Comparison of ENCODE assay signal across 9 cellular contexts in genomic region chr3:11367116-11367781, GRCh38.
DNase-seq lines count a peak whose midpoint lies in the region; ATAC-seq and TF ChIP-seq lines count a peak whose summit lies in the region.
"Had no signal": no experiment of that assay in that cellular context is flagged by ENCODE, and none has a peak within 500 bp of the region (broad histone marks: within the 10 kb centered on the region; RNA-seq: fewer than 3 reads in every experiment).

No MANE protein-coding gene starts in this region.

- H3K27me3 ChIP-seq in IMR-90 (ENCODE audit: control insufficient read depth, insufficient read depth, low read length) (no peaks in the 10 kb centered on the region), left lung (no peaks in the 10 kb centered on the region)

- TF ChIP-seq CTCF in IMR-90 (conservative IDR thresholded peaks at IDR 0.05; ENCODE audit: low read depth, low read length), result no peak
- no peak for TF ChIP-seq CTCF in choroid plexus epithelial cell (conservative IDR thresholded peaks at IDR 0.05; ENCODE audit: low read depth, low read length)
- no peak for TF ChIP-seq CTCF in left lung (IDR thresholded peaks at IDR 0.05)
- TF ChIP-seq CTCF in natural killer cell (IDR thresholded peaks at IDR 0.05), result no peak

- H3K4me1 ChIP-seq in IMR-90 (ENCODE audit: control insufficient read depth, insufficient read depth, low read length), result peaks cover 13% of the 10 kb centered on the region
- H3K4me1 ChIP-seq in left lung, result peaks cover 7 to 26% of the 10 kb centered on the region in 2 donors

- H2BK15ac ChIP-seq in IMR-90 (ENCODE audit: low read depth, low read length), result 0 out of 3 replicates have a peak overlapping the region, but pooled peaks have one; percentile 2

- H2BK20ac ChIP-seq in IMR-90 (ENCODE audit: low read depth, low read length), result peak overlapping the region; percentile 35; the same call in 1 of the 2 replicates

- H3K27me3 Mint-ChIP-seq in natural killer cell (ENCODE audit: low read depth in 2 of 2), result no peaks in the 10 kb centered on the region
- H3K27me3 Mint-ChIP-seq: activated CD4-positive, alpha-beta T cell treated with anti-CD3 and anti-CD28 coated beads, Interleukin-2, amount 10 ng/mL, durations not matched to agents 24 days and 14 days had no signal

- H4K5ac ChIP-seq in IMR-90 (ENCODE audit: low read depth, low read length), result peak overlapping the region; percentile 92

- in situ Hi-C loops in IMR-90 (cut with MboI; ENCODE audit: low sequenced_read_pairs), result no loop called here

- no peaks in the 10 kb centered on the region for H3K9me3 Mint-ChIP-seq in natural killer cell
- H3K9me3 Mint-ChIP-seq: activated CD4-positive, alpha-beta T cell treated with anti-CD3 and anti-CD28 coated beads, Interleukin-2, amount 10 ng/mL, durations not matched to agents 24 days and 14 days had no signal

- DNase-seq in IMR-90 (peak; percentile 73), choroid plexus epithelial cell (ENCODE audit: low read depth) (peak; percentile 89), left lung (peak in 1 of 2 donors; percentile 50), stromal cell of bone marrow (ENCODE audit: low read depth) (peak; percentile 70), NCI-H146 (lab: John Stamatoyannopoulos, UW) (no peak), natural killer cell (no peak), kidney glomerular epithelial cell (lab: John Stamatoyannopoulos, UW) (no peak)
- DNase-seq: activated CD4-positive, alpha-beta T cell treated with anti-CD3 and anti-CD28 coated beads, Interleukin-2, amount 10 ng/mL, durations not matched to agents 24 days and 14 days had no signal

- H3K4me2 ChIP-seq in IMR-90 (ENCODE audit: low read depth, low read length), result no peak overlapping the region

- WGBS in IMR-90 (ENCODE audit: extremely low coverage in 2 of 2, insufficient read length in 1 of 2), 2 experiments, result no CpG with 5 or more reads among the region's 2 CpGs

- H2BK120ac ChIP-seq in IMR-90 (ENCODE audit: low read depth, low read length), result peak overlapping the region; percentile 35

- H3K4me3 ChIP-seq in IMR-90 (ENCODE audit: insufficient read depth, low read depth, low read length), result no peak overlapping the region
- no peak overlapping the region for H3K4me3 ChIP-seq in choroid plexus epithelial cell (ENCODE audit: low read depth, low read length)
- H3K4me3 ChIP-seq in left lung, result no peak overlapping the region

- BruUV-seq in IMR-90 (replicated peaks; lab: Mats Ljungman, UMichigan), result no TSS peak

- H3K14ac ChIP-seq in IMR-90 (replicated peaks; ENCODE audit: low read depth, low read length), result peak overlapping the region; percentile 18; the same call in 1 of the 2 replicates

- H3K4ac ChIP-seq in IMR-90 (ENCODE audit: low read depth, low read length), result peak overlapping the region; percentile 29

- H3K23ac ChIP-seq in IMR-90 (ENCODE audit: low read depth, low read length), result peak overlapping the region; percentile 39; the same call in 1 of the 2 replicates

- peaks cover 29% of the 10 kb centered on the region for H3K36me3 Mint-ChIP-seq in natural killer cell

- H3K27ac ChIP-seq in IMR-90 (ENCODE audit: insufficient read depth, low read length) (peak overlapping the region; percentile 76; the same call in 1 of the 2 replicates), left lung (peak overlapping the region; percentile 80)

- H3K36me3 ChIP-seq in IMR-90 (ENCODE audit: control insufficient read depth, insufficient read depth, low read length) (peaks cover 7% of the 10 kb centered on the region), left lung (peaks cover 0 to 80% of the 10 kb centered on the region in 2 donors)

- H4K8ac ChIP-seq in IMR-90 (ENCODE audit: low read depth in 2 of 2, low read length in 2 of 2), result peak overlapping the region; percentile 36 to 83; a peak in 3 of 4 replicates

- no peak overlapping the region for H3K27ac Mint-ChIP-seq in natural killer cell
- H3K27ac Mint-ChIP-seq: activated CD4-positive, alpha-beta T cell treated with anti-CD3 and anti-CD28 coated beads, Interleukin-2, amount 10 ng/mL, durations not matched to agents 24 days and 14 days had no signal

- dilution Hi-C loops in IMR-90 (cut with HindIII; ENCODE audit: low sequenced_read_pairs, unreplicated experiment), result no loop called here

- H2BK5ac ChIP-seq in IMR-90 (ENCODE audit: low read depth, low read length, poor library complexity, severe bottlenecking), result peak overlapping the region; percentile 9

- H3K4me1 Mint-ChIP-seq in natural killer cell, result no peaks in the 10 kb centered on the region

- peak overlapping the region; percentile 78 for H3K18ac ChIP-seq in IMR-90 (ENCODE audit: low read depth, low read length)

- POLR2A ChIA-PET in IMR-90 (lab: Charles Lee; ENCODE audit: unreplicated experiment), result no interaction called here

- H3K9me1 ChIP-seq in IMR-90 (ENCODE audit: insufficient read depth, low read length), result peaks cover 8% of the 10 kb centered on the region

- H3K79me1 ChIP-seq in IMR-90 (ENCODE audit: low read depth in 1 of 2, low read length in 2 of 2), result peaks cover 3 to 7% of the 10 kb centered on the region in 2 experiments; a peak in 1 of 4 replicates

- 0 out of 2 replicates have a peak overlapping the region, but pooled peaks have one; percentile 6 for H3K56ac ChIP-seq in IMR-90 (ENCODE audit: extremely low read depth, insufficient read depth, low read length)

- no peak overlapping the region for H3K9ac ChIP-seq in IMR-90 (ENCODE audit: low read depth, low read length)

- no peak for TF ChIP-seq POLR2A in IMR-90 (IDR thresholded peaks at IDR 0.05; ENCODE audit: low read depth, low read length)

- CTCF ChIA-PET in IMR-90 (lab: Yijun Ruan, JAX), result interaction anchor here (0.6 to 1.5 kb wide), 4 partner anchors 207 to 284 kb away, joined by 3 to 4 read pairs (median 4); no protein-coding TSS in a partner anchor

- no peak overlapping the region for H2AK9ac ChIP-seq in IMR-90 (replicated peaks; ENCODE audit: low read depth, low read length, poor library complexity)

- ATAC-seq in IMR-90 (ENCODE audit: low read depth) (peak; percentile 62), left lung (peak; percentile 76), HG03439 (IDR thresholded peaks at IDR 0.05; ENCODE audit: unreplicated experiment) (no peak), natural killer cell (no peak)

- peak overlapping the region; percentile 35; the same call in 1 of the 2 replicates for H4K91ac ChIP-seq in IMR-90 (ENCODE audit: insufficient read depth, low read depth, low read length)

- intact Hi-C loops in IMR-90 (cut with micrococcal nuclease) (no loop called here), left lung (cut with DNase I) (no loop called here), natural killer cell (cut with micrococcal nuclease) (no loop called here)

- TF ChIP-seq RAD21 in IMR-90 (IDR thresholded peaks at IDR 0.05; ENCODE audit: low read length), result no peak

- no peak overlapping the region for H2AFZ ChIP-seq in IMR-90 (replicated peaks; ENCODE audit: low read length, poor library complexity)

- no peaks in the 10 kb centered on the region for H4K20me1 ChIP-seq in IMR-90 (ENCODE audit: insufficient read depth, low read length)

- no peak overlapping the region for H2AK5ac ChIP-seq in IMR-90 (ENCODE audit: low read depth, low read length)

- H3K4me3 Mint-ChIP-seq in natural killer cell, result no peak overlapping the region
- H3K4me3 Mint-ChIP-seq: activated CD4-positive, alpha-beta T cell treated with anti-CD3 and anti-CD28 coated beads, Interleukin-2, amount 10 ng/mL, durations not matched to agents 24 days and 14 days had no signal

- no peaks in the 10 kb centered on the region for H3K9me3 ChIP-seq in IMR-90 (ENCODE audit: control insufficient read depth, insufficient read depth, low read length)
- no peaks in the 10 kb centered on the region for H3K9me3 ChIP-seq in left lung

TF ChIP-seq in IMR-90, 13 proteins besides CTCF, POLR2A, EP300 and RAD21:
- no peak for TF ChIP-seq NFE2L2 (IDR thresholded peaks at IDR 0.05; ENCODE audit: low read depth, low read length)
- no peak for TF ChIP-seq ELK1 (IDR thresholded peaks at IDR 0.05; ENCODE audit: borderline replicate concordance, low read depth, low read length)
- peak; percentile 73 for TF ChIP-seq MAFK (IDR thresholded peaks at IDR 0.05; ENCODE audit: low read depth, low read length)
- no peak for TF ChIP-seq CHD1 (IDR thresholded peaks at IDR 0.05; ENCODE audit: low read depth, low read length)
- TF ChIP-seq MAZ (IDR thresholded peaks at IDR 0.05; ENCODE audit: borderline replicate concordance, low read depth, low read length), result no peak
- TF ChIP-seq CEBPB (IDR thresholded peaks at IDR 0.05; ENCODE audit: low read depth, low read length), result peak; percentile 94

Comparison
In these comparisons a context has a peak if more than half of its experiments do, and no peak if none do; other contexts are left out.
1. ATAC-seq: peak in IMR-90 (single experiment) and left lung (single experiment); none in HG03439 (single experiment) and natural killer cell (0 of 3).
2. DNase-seq: peak in IMR-90 (single experiment), choroid plexus epithelial cell (single experiment) and stromal cell of bone marrow (single experiment); none in NCI-H146 (single experiment), natural killer cell (single experiment) and kidney glomerular epithelial cell (single experiment).